18 cellular contexts compared by ENCODE assay signal in genomic region chr3:58163234-58163633, GRCh38. TPM values are rescaled to one million over a fixed set of nuclear protein-coding genes. Genes with fewer than 3 reads are reported as not detected.
DNase-seq lines count a peak whose midpoint lies in the region; ATAC-seq, FAIRE-seq and TF ChIP-seq lines count a peak whose summit lies in the region.
"Had no signal": no experiment of that assay in that cellular context is flagged by ENCODE, and none has a peak within 500 bp of the region (broad histone marks: within the 10 kb centered on the region; RNA-seq: fewer than 3 reads in every experiment).

No MANE protein-coding gene starts in this region.

- H3K4me3 ChIP-seq in liver (ENCODE audit: low read depth in 1 of 3, low read length in 3 of 3), result no peak overlapping the region
- H3K4me3 ChIP-seq in HepG2 (replicated peaks in 1 of 3; ENCODE audit: insufficient read depth in 1 of 3, low read depth in 2 of 3, low read length in 3 of 3), result no peak overlapping the region
- no peak overlapping the region for H3K4me3 ChIP-seq in fibroblast of lung (replicated peaks in 1 of 4; ENCODE audit: control extremely low read depth in 1 of 4, insufficient read depth in 1 of 4, low read depth in 3 of 4, low read length in 4 of 4)
- no peak overlapping the region for H3K4me3 ChIP-seq in muscle layer of duodenum (ENCODE audit: low read depth in 1 of 2, low read length in 2 of 2)
- no peak overlapping the region for H3K4me3 ChIP-seq in MM.1S (ENCODE audit: low read length)
- H3K4me3 ChIP-seq: tibial nerve had no signal

- H3K9me3 ChIP-seq in liver (ENCODE audit: control insufficient read depth in 4 of 4, low read length in 3 of 4), result no peaks in the 10 kb centered on the region
- no peaks in the 10 kb centered on the region for H3K9me3 ChIP-seq in HepG2 (ENCODE audit: low read length)
- H3K9me3 ChIP-seq in fibroblast of lung (ENCODE audit: control insufficient read depth, insufficient read depth, low read depth, low read length), result no peaks in the 10 kb centered on the region
- H3K9me3 ChIP-seq in muscle layer of duodenum (ENCODE audit: control insufficient read depth in 1 of 2, low read length in 2 of 2), result no peaks in the 10 kb centered on the region
- H3K9me3 ChIP-seq in MM.1S (replicated peaks; ENCODE audit: insufficient read depth, low read length), result no peaks in the 10 kb centered on the region
- H3K9me3 ChIP-seq: tibial nerve had no signal

- no peaks in the 10 kb centered on the region for H3K9me2 ChIP-seq in MM.1S (replicated peaks; ENCODE audit: insufficient read depth, low read length)

- peak overlapping the region; percentile 78 to 87 for H3K27ac ChIP-seq in liver (ENCODE audit: low read depth in 1 of 2, low read length in 2 of 2)
- no peak overlapping the region for H3K27ac ChIP-seq in HepG2 (ENCODE audit: extremely low read length, insufficient read depth, low read length)
- peak overlapping the region; percentile 80 for H3K27ac ChIP-seq in fibroblast of lung (ENCODE audit: insufficient read depth, low read length)
- peak overlapping the region; percentile 53 for H3K27ac ChIP-seq in muscle layer of duodenum (ENCODE audit: low read length)
- H3K27ac ChIP-seq in MM.1S (ENCODE audit: low read length), result no peak overlapping the region

- ATAC-seq in HepG2 (no peak), HG03280 (IDR thresholded peaks at IDR 0.05; ENCODE audit: unreplicated experiment) (no peak), GM21825 (IDR thresholded peaks at IDR 0.05; ENCODE audit: unreplicated experiment) (no peak)

- POLR2A ChIA-PET in HepG2 (lab: Yijun Ruan, JAX), result no interaction called here

- TF ChIP-seq RAD21 in liver (IDR thresholded peaks at IDR 0.05) (no peak), HepG2 (CRISPR knock-in tag; IDR thresholded peaks at IDR 0.05) (no peak)

- CTCF ChIA-PET in HepG2 (lab: Yijun Ruan, JAX; ENCODE audit: low intra/inter-chr PET ratio, low total read pairs), result no interaction called here

- no peak for TF ChIP-seq POLR2A in HepG2 (IDR thresholded peaks at IDR 0.05; ENCODE audit: insufficient read depth in 1 of 2, low read depth in 2 of 2, low read length in 2 of 2)

- no peak overlapping the region for H2AFZ ChIP-seq in HepG2 (ENCODE audit: low read length)
- no peak overlapping the region for H2AFZ ChIP-seq in fibroblast of lung (ENCODE audit: low read length)
- no peak overlapping the region for H2AFZ ChIP-seq in MM.1S (ENCODE audit: low read length)

- no peak for TF ChIP-seq CTCF in liver (IDR thresholded peaks at IDR 0.05; ENCODE audit: low read depth, low read length, missing input control)
- no peak for TF ChIP-seq CTCF in HepG2 (CRISPR knock-in tag; IDR thresholded peaks at IDR 0.05)
- TF ChIP-seq CTCF in fibroblast of lung (conservative IDR thresholded peaks at IDR 0.05 in 1 of 2, IDR thresholded peaks at IDR 0.05 in 1 of 2; ENCODE audit: low read depth in 1 of 2, low read length in 2 of 2), result no peak
- TF ChIP-seq CTCF in MM.1S (IDR thresholded peaks at IDR 0.05; ENCODE audit: low read length), result no peak

- H3K4me2 ChIP-seq in HepG2 (ENCODE audit: low read depth, low read length) (no peak overlapping the region), fibroblast of lung (ENCODE audit: extremely low read depth, insufficient read depth, low read length) (peak overlapping the region; percentile 33), MM.1S (ENCODE audit: low read depth, low read length) (no peak overlapping the region)

- FAIRE-seq in HepG2 (lab: Jason Lieb, UNC), result no peak
- FAIRE-seq: GM18507 had no signal

- in situ Hi-C loops in HepG2 (cut with HindIII; ENCODE audit: extremely low pct_ligation_motif_present, low pct_unique_long_range_greater_than_20kb), result no loop called here

- intact Hi-C loops in HepG2 (cut with micrococcal nuclease; ENCODE audit: unreplicated experiment), result no loop called here

- peaks cover 14 to 56% (median 45%) of the 10 kb centered on the region in 4 donors for H3K4me1 ChIP-seq in liver (ENCODE audit: control insufficient read depth in 4 of 4, insufficient read depth in 4 of 4, low read length in 3 of 4)
- peaks cover 64% of the 10 kb centered on the region for H3K4me1 ChIP-seq in HepG2 (ENCODE audit: insufficient read depth, low read length)
- H3K4me1 ChIP-seq in fibroblast of lung (ENCODE audit: control insufficient read depth, extremely low read depth, insufficient read depth, low read length), result peaks cover 27% of the 10 kb centered on the region
- peaks cover 24 to 49% of the 10 kb centered on the region in 2 donors for H3K4me1 ChIP-seq in muscle layer of duodenum (ENCODE audit: control insufficient read depth in 1 of 2, insufficient read depth in 2 of 2, low read length in 2 of 2)
- H3K4me1 ChIP-seq in MM.1S (ENCODE audit: low read length), result no peaks in the 10 kb centered on the region

- no peaks in the 10 kb centered on the region for H3K27me3 ChIP-seq in liver (ENCODE audit: control insufficient read depth in 4 of 4, insufficient read depth in 4 of 4, low read length in 3 of 4)
- H3K27me3 ChIP-seq in HepG2 (ENCODE audit: control insufficient read depth in 1 of 2, insufficient read depth in 2 of 2, low read length in 2 of 2), result no peaks in the 10 kb centered on the region
- H3K27me3 ChIP-seq in fibroblast of lung (ENCODE audit: control insufficient read depth, insufficient read depth, low read length), result no peaks in the 10 kb centered on the region
- no peaks in the 10 kb centered on the region for H3K27me3 ChIP-seq in muscle layer of duodenum (ENCODE audit: low read depth, low read length)
- H3K27me3 ChIP-seq in MM.1S (replicated peaks; ENCODE audit: insufficient read depth, low read length), result no peaks in the 10 kb centered on the region
- H3K27me3 ChIP-seq: tibial nerve had no signal

- no TSS peak for BruUV-seq in HepG2 (replicated peaks; lab: Mats Ljungman, UMichigan)

- DNase-seq in HepG2 (ENCODE audit: low spot score) (no peak), fibroblast of lung (ENCODE audit: low read depth in 2 of 2) (peak; percentile 87 to 99), MM.1S (no peak)
- DNase-seq in activated CD8-positive, alpha-beta memory T cell treated with anti-CD3 and anti-CD28 coated beads for 24 hours, result no peak
- DNase-seq: activated CD4-positive, alpha-beta T cell treated with anti-CD3 and anti-CD28 coated beads for 4 hours; activated naive CD8-positive, alpha-beta T cell treated with anti-CD3 and anti-CD28 coated beads for 36 hours; activated T-cell treated with anti-CD3 and anti-CD28 coated beads, Interleukin-2, amount 50 U/mL, for 24 hours; COR-L47; cortex of kidney; NCI-H2081 treated with DMSO at 0.1 percent for 48 hours; NCI-H748 treated with DMSO at 0.1 percent for 48 hours had no signal

- H3K36me3 ChIP-seq in liver (ENCODE audit: control insufficient read depth in 4 of 4, insufficient read depth in 3 of 4, low read depth in 1 of 4, low read length in 3 of 4), result peaks cover 0 to 16% (median 12%) of the 10 kb centered on the region in 4 donors
- peaks cover 41 to 68% of the 10 kb centered on the region in 2 experiments for H3K36me3 ChIP-seq in HepG2 (replicated peaks in 1 of 2; ENCODE audit: control insufficient read depth in 1 of 2, insufficient read depth in 2 of 2, low read length in 2 of 2)
- peaks cover 15% of the 10 kb centered on the region for H3K36me3 ChIP-seq in fibroblast of lung (ENCODE audit: control insufficient read depth, insufficient read depth, low read length)
- peaks cover 17 to 19% of the 10 kb centered on the region in 2 donors for H3K36me3 ChIP-seq in muscle layer of duodenum (ENCODE audit: control insufficient read depth in 1 of 2, insufficient read depth in 2 of 2, low read length in 2 of 2)
- H3K36me3 ChIP-seq in MM.1S (replicated peaks; ENCODE audit: insufficient read depth, low read length), result no peaks in the 10 kb centered on the region

- H3K79me2 ChIP-seq in HepG2 (ENCODE audit: insufficient read depth, low read length) (no peaks in the 10 kb centered on the region), fibroblast of lung (ENCODE audit: control insufficient read depth, insufficient read depth, low read length) (no peaks in the 10 kb centered on the region), MM.1S (ENCODE audit: low read length) (no peaks in the 10 kb centered on the region)
- H3K79me2 ChIP-seq: parathyroid adenoma had no signal

- H4K20me1 ChIP-seq in HepG2 (ENCODE audit: insufficient read depth, low read length) (no peaks in the 10 kb centered on the region), fibroblast of lung (ENCODE audit: control insufficient read depth, extremely low read depth, insufficient read depth, low read length) (no peaks in the 10 kb centered on the region), MM.1S (ENCODE audit: insufficient read depth, low read length) (peaks cover under 1% of the 10 kb centered on the region; the same call in 1 of the 2 replicates)

- WGBS in liver, result 87% methylated on average over 14 of the region's 14 CpGs
- 91% methylated on average over 9 of the region's 14 CpGs for WGBS in HepG2 (ENCODE audit: low lambda C conversion rate)

- H3K9ac ChIP-seq in liver (ENCODE audit: low read depth in 1 of 2, low read length in 2 of 2) (no peak overlapping the region), HepG2 (ENCODE audit: insufficient read depth, low read depth, low read length) (no peak overlapping the region), fibroblast of lung (ENCODE audit: insufficient read depth, low read length) (no peak overlapping the region), MM.1S (ENCODE audit: low read length) (no peak overlapping the region)
- H3K9ac ChIP-seq: parathyroid adenoma had no signal

- TF ChIP-seq EP300 in HepG2 (IDR thresholded peaks at IDR 0.05; ENCODE audit: low read depth in 2 of 2, low read length in 2 of 2) (no peak), HepG2 (CRISPR knock-in tag; IDR thresholded peaks at IDR 0.05; ENCODE audit: borderline replicate concordance) (no peak)

- no peaks in the 10 kb centered on the region for H3F3A ChIP-seq in MM.1S (ENCODE audit: insufficient read depth, low read length)

RNA-seq across cellular contexts. Expression of gene DNASE1L3, which starts 47.5 kb away (rescaled TPM):
- total RNA-seq in liver (100 to 1,000 TPM in 1 of 2 donors, 10 to 100 TPM in 1; 76.1 to 162 TPM), HepG2 (2016; rRNA removed; fragmentation: Illumina TruSeq; extraction: Trizol) (0.55 and 0.86 TPM in 2 replicates), fibroblast of lung (not detected in 2 replicates)
- polyA plus RNA-seq in liver (100 to 1,000 TPM in 1 of 2 donors, 10 to 100 TPM in 1; 94.5 to 201 TPM), HepG2 (2011; rRNA removed) (1.0 and 1.7 TPM in 2 replicates), fibroblast of lung (not detected in 2 replicates)
- 0.30 TPM in 1 of 2 replicates, not detected in the other for total RNA-seq in HepG2 (2016; cell fraction: cytosol; rRNA removed; fragmentation: Illumina TruSeq; extraction: Trizol; ENCODE audit: low read depth)
- total RNA-seq in HepG2 (2016; cell fraction: insoluble cytoplasmic fraction; rRNA removed; fragmentation: Illumina TruSeq; extraction: Trizol), result 0.61 and 0.73 TPM in 2 replicates
- 0.53 and 1.1 TPM in 2 replicates for total RNA-seq in HepG2 (2016; cell fraction: membrane; rRNA removed; fragmentation: Illumina TruSeq; extraction: Trizol)
- total RNA-seq in HepG2 (2016; cell fraction: nucleus; rRNA removed; fragmentation: Illumina TruSeq; extraction: Trizol), result 0.22 TPM in 1 of 2 replicates, not detected in the other
- polyA plus RNA-seq in HepG2 (2011; cell fraction: cytosol; rRNA removed), result 1.0 and 1.3 TPM in 2 replicates
- 0.43 and 0.51 TPM in 2 replicates for polyA plus RNA-seq in HepG2 (2011; cell fraction: nucleus; rRNA removed)
- polyA plus RNA-seq in HepG2 (2012), result 0.33 and 2.5 TPM in 2 replicates
- polyA plus RNA-seq in HepG2 (2016; cell fraction: cytosol; fragmentation: Illumina TruSeq; extraction: Trizol; ENCODE audit: low read depth), result 0.27 and 0.35 TPM in 2 replicates
- 0.44 and 0.59 TPM in 2 replicates for polyA plus RNA-seq in HepG2 (2016; cell fraction: insoluble cytoplasmic fraction; fragmentation: Illumina TruSeq; extraction: Trizol; ENCODE audit: low read depth)
- 0.34 and 0.37 TPM in 2 replicates for polyA plus RNA-seq in HepG2 (2016; cell fraction: membrane; fragmentation: Illumina TruSeq; extraction: Trizol; ENCODE audit: low read depth)
- 0.55 TPM in 1 of 2 replicates, not detected in the other for polyA plus RNA-seq in HepG2 (2016; cell fraction: nucleus; fragmentation: Illumina TruSeq; extraction: Trizol; ENCODE audit: insufficient read depth, low read depth)
- polyA minus RNA-seq in HepG2 (2011; rRNA and poly(A)+ RNA removed; ENCODE audit: low replicate concordance), result 0.14 and 1.8 TPM in 2 replicates
- 0.88 TPM in 1 of 2 replicates, not detected in the other for polyA minus RNA-seq in HepG2 (2011; cell fraction: cytosol; rRNA and poly(A)+ RNA removed)
- polyA minus RNA-seq in HepG2 (2011; cell fraction: nucleus; rRNA and poly(A)+ RNA removed), result 0.77 and 0.87 TPM in 2 replicates
- not detected in 2 replicates for polyA plus RNA-seq in fibroblast of lung (2012)
- not detected in 2 replicates for polyA minus RNA-seq in fibroblast of lung (ENCODE audit: low replicate concordance)
- total RNA-seq: activated naive CD8-positive, alpha-beta T cell treated with anti-CD3 and anti-CD28 coated beads for 36 hours had no signal

Comparison
In these comparisons a context has a peak if more than half of its experiments do, and no peak if none do; other contexts are left out.
1. H3K27ac ChIP-seq: peak in liver (2 of 2), fibroblast of lung (single experiment) and muscle layer of duodenum (single experiment); none in HepG2 (single experiment) and MM.1S (single experiment).
2. RNA of gene DNASE1L3, which starts 47.5 kb away (total RNA-seq): 76.1 to 162 TPM in liver; 0.22 to 1.1 TPM in HepG2 and not detected in fibroblast of lung; every median in the first group is over 10 times any median in the second.
3. DNase-seq: peak in fibroblast of lung (2 of 2); none in HepG2 (single experiment), activated CD8-positive, alpha-beta memory T cell treated with anti-CD3 and anti-CD28 coated beads for 24 hours (single experiment) and MM.1S (single experiment).